ENCODE assay signal across 7 cellular contexts in the genomic region with DNA sequence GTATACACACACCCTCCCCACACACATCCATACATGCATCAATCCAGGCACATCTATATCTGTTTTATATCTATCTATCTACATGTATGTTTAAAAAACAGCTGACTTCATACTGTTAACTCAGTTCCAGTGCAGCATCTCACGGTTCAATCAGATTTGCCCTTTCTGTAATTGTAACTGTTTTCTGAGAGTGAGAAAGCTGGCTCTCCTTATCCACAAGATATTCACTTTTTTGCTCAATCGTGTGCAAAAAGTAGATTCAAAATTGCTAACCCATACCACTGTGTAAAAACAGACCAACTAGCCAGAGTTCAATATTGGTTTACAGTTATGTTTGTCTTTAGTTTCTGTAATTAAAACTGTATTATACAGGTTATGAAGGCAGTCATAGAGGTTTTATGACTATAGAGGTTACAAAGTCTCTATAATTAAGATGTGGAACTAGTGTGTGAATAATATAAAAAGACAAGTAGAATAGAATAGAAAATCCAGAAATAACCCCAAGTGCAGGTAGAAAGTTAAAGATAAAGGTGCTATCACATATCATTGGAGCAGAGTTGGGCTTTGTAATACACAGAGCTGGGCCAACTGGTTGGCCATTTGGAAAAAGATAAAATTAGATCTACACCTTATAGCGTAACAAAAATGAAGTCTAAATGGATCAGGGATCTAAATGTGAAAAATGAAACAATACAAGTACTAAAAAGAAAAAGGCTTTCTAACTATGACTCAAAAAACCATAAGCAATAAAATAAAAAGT. TPM values are rescaled to one million over a fixed set of nuclear protein-coding genes. Genes with fewer than 3 reads are reported as not detected.
A peak's percentile ranks its signal among the peaks of the same experiment; 100 is the strongest.
DNase-seq lines count a peak whose midpoint lies in the region; ATAC-seq and TF ChIP-seq lines count a peak whose summit lies in the region.

No MANE protein-coding gene starts in this region.

- TF ChIP-seq RAD21 in IMR-90 (IDR thresholded peaks at IDR 0.05; ENCODE audit: low read length), result no peak

- no peak overlapping the region for H3K27ac Mint-ChIP-seq in activated naive CD8-positive, alpha-beta T cell
- no peak overlapping the region for H3K27ac Mint-ChIP-seq in stimulated activated naive CD8-positive, alpha-beta T cell treated with anti-CD3 and anti-CD28 coated beads, Interleukin-15, amount 100 ng/mL, for 72 hours

- no peak for TF ChIP-seq CTCF in IMR-90 (conservative IDR thresholded peaks at IDR 0.05; ENCODE audit: low read depth, low read length)

- peaks cover 0 to 3% of the 10 kb centered on the region in 2 experiments; a peak in 1 of 4 replicates for H3K79me1 ChIP-seq in IMR-90 (ENCODE audit: low read depth in 1 of 2, low read length in 2 of 2)

- H3K23ac ChIP-seq in IMR-90 (ENCODE audit: low read depth, low read length), result no peak overlapping the region

- no peak overlapping the region for H3K14ac ChIP-seq in IMR-90 (replicated peaks; ENCODE audit: low read depth, low read length)

- H3K9me3 Mint-ChIP-seq in activated naive CD8-positive, alpha-beta T cell (ENCODE audit: low read depth), result peaks cover 9% of the 10 kb centered on the region
- H3K9me3 Mint-ChIP-seq in stimulated activated naive CD8-positive, alpha-beta T cell treated with anti-CD3 and anti-CD28 coated beads, Interleukin-15, amount 100 ng/mL, for 72 hours, result peaks cover 3 to 4% of the 10 kb centered on the region in 2 donors

- H3K27me3 Mint-ChIP-seq in activated naive CD8-positive, alpha-beta T cell, result no peaks in the 10 kb centered on the region
- H3K27me3 Mint-ChIP-seq in stimulated activated naive CD8-positive, alpha-beta T cell treated with anti-CD3 and anti-CD28 coated beads, Interleukin-15, amount 100 ng/mL, for 72 hours, result no peaks in the 10 kb centered on the region

- H3K4me3 Mint-ChIP-seq in activated naive CD8-positive, alpha-beta T cell, result peak overlapping the region; percentile 96
- H3K4me3 Mint-ChIP-seq in stimulated activated naive CD8-positive, alpha-beta T cell treated with anti-CD3 and anti-CD28 coated beads, Interleukin-15, amount 100 ng/mL, for 72 hours, result peak overlapping the region; percentile 87 to 98

- H2BK5ac ChIP-seq in IMR-90 (ENCODE audit: low read depth, low read length, poor library complexity, severe bottlenecking), result no peak overlapping the region

- intact Hi-C loops in IMR-90 (cut with micrococcal nuclease), result no loop called here

- peaks cover under 1% of the 10 kb centered on the region for H3K36me3 ChIP-seq in IMR-90 (ENCODE audit: control insufficient read depth, insufficient read depth, low read length)

- ATAC-seq in IMR-90 (ENCODE audit: low read depth), result no peak
- ATAC-seq in stimulated activated naive CD8-positive, alpha-beta T cell treated with anti-CD3 and anti-CD28 coated beads, Interleukin-15, amount 100 ng/mL, for 72 hours, result no peak
- no peak for ATAC-seq in HG02970 (IDR thresholded peaks at IDR 0.05; ENCODE audit: low FRiP score, unreplicated experiment)
- no peak for ATAC-seq in GM19452 (IDR thresholded peaks at IDR 0.05; ENCODE audit: unreplicated experiment)

- H3K27ac ChIP-seq in IMR-90 (ENCODE audit: insufficient read depth, low read length), result no peak overlapping the region

- no peak overlapping the region for H2BK120ac ChIP-seq in IMR-90 (ENCODE audit: low read depth, low read length)

- H2AK5ac ChIP-seq in IMR-90 (ENCODE audit: low read depth, low read length), result no peak overlapping the region

- no peak overlapping the region for H2BK20ac ChIP-seq in IMR-90 (ENCODE audit: low read depth, low read length)

- H4K5ac ChIP-seq in IMR-90 (ENCODE audit: low read depth, low read length), result no peak overlapping the region

- no CpG with 5 or more reads among the region's 3 CpGs for WGBS in IMR-90 (ENCODE audit: extremely low coverage in 2 of 2, insufficient read length in 1 of 2), 2 experiments

- no peak for TF ChIP-seq POLR2A in IMR-90 (IDR thresholded peaks at IDR 0.05; ENCODE audit: low read depth, low read length)

- H3K18ac ChIP-seq in IMR-90 (ENCODE audit: low read depth, low read length), result no peak overlapping the region

- in situ Hi-C loops in IMR-90 (cut with MboI; ENCODE audit: low sequenced_read_pairs) (no loop called here), ACHN (cut with HindIII; ENCODE audit: low pct_ligation_motif_present, low pct_unique_long_range_greater_than_20kb, low sequenced_read_pairs) (no loop called here)

- H3K27me3 ChIP-seq in IMR-90 (ENCODE audit: control insufficient read depth, insufficient read depth, low read length), result peaks cover under 1% of the 10 kb centered on the region; the same call in 1 of the 2 replicates

- H4K91ac ChIP-seq in IMR-90 (ENCODE audit: insufficient read depth, low read depth, low read length), result no peak overlapping the region

- H2AFZ ChIP-seq in IMR-90 (replicated peaks; ENCODE audit: low read length, poor library complexity), result no peak overlapping the region

- H4K8ac ChIP-seq in IMR-90 (ENCODE audit: low read depth in 2 of 2, low read length in 2 of 2), result no peak overlapping the region

- no peak overlapping the region for H3K56ac ChIP-seq in IMR-90 (ENCODE audit: extremely low read depth, insufficient read depth, low read length)

- H3K4me1 ChIP-seq in IMR-90 (ENCODE audit: control insufficient read depth, insufficient read depth, low read length), result peaks cover 2% of the 10 kb centered on the region; the same call in 1 of the 2 replicates

- POLR2A ChIA-PET in IMR-90 (lab: Charles Lee; ENCODE audit: unreplicated experiment), result no interaction called here

- peak overlapping the region; percentile 85 for H3K4me2 ChIP-seq in IMR-90 (ENCODE audit: low read depth, low read length)

- DNase-seq in IMR-90 (no peak), inferior parietal cortex (ENCODE audit: extremely low spot score) (peak; percentile 39), ACHN (no peak)
- DNase-seq in stimulated activated naive CD8-positive, alpha-beta T cell treated with anti-CD3 and anti-CD28 coated beads, Interleukin-15, amount 100 ng/mL, for 72 hours, result no peak

- H3K36me3 Mint-ChIP-seq in activated naive CD8-positive, alpha-beta T cell, result peaks cover 7% of the 10 kb centered on the region

- no peak overlapping the region for H3K4ac ChIP-seq in IMR-90 (ENCODE audit: low read depth, low read length)

- CTCF ChIA-PET in IMR-90 (lab: Yijun Ruan, JAX), result interaction anchor here (0.6 kb wide), 2 partner anchors 33 to 447 kb away, joined by 5 to 6 read pairs; no protein-coding TSS in a partner anchor

- dilution Hi-C loops in IMR-90 (cut with HindIII; ENCODE audit: low sequenced_read_pairs, unreplicated experiment), result no loop called here

- peaks cover 18% of the 10 kb centered on the region for H3K4me1 Mint-ChIP-seq in activated naive CD8-positive, alpha-beta T cell (ENCODE audit: low read depth)
- peaks cover 11% of the 10 kb centered on the region for H3K4me1 Mint-ChIP-seq in stimulated activated naive CD8-positive, alpha-beta T cell treated with anti-CD3 and anti-CD28 coated beads, Interleukin-15, amount 100 ng/mL, for 72 hours

- no TSS peak for BruUV-seq in IMR-90 (replicated peaks; lab: Mats Ljungman, UMichigan)

- H2BK15ac ChIP-seq in IMR-90 (ENCODE audit: low read depth, low read length), result no peak overlapping the region

- no peak overlapping the region for H2AK9ac ChIP-seq in IMR-90 (replicated peaks; ENCODE audit: low read depth, low read length, poor library complexity)

- peaks cover 4% of the 10 kb centered on the region for H3K9me3 ChIP-seq in IMR-90 (ENCODE audit: control insufficient read depth, insufficient read depth, low read length)

- no peaks in the 10 kb centered on the region for H4K20me1 ChIP-seq in IMR-90 (ENCODE audit: insufficient read depth, low read length)

- no peaks in the 10 kb centered on the region for H3K9me1 ChIP-seq in IMR-90 (ENCODE audit: insufficient read depth, low read length)

- peak overlapping the region; percentile 26; the same call in 1 of the 2 replicates for H3K4me3 ChIP-seq in IMR-90 (ENCODE audit: insufficient read depth, low read depth, low read length)

- H3K9ac ChIP-seq in IMR-90 (ENCODE audit: low read depth, low read length), result peak overlapping the region; percentile 44; the same call in 1 of the 2 replicates

TF ChIP-seq in IMR-90, 13 proteins besides CTCF, POLR2A, EP300 and RAD21 (continues in another document):
- TF ChIP-seq MAZ (IDR thresholded peaks at IDR 0.05; ENCODE audit: borderline replicate concordance, low read depth, low read length) (no peak), CEBPB (IDR thresholded peaks at IDR 0.05; ENCODE audit: low read depth, low read length) (no peak), MAFK (IDR thresholded peaks at IDR 0.05; ENCODE audit: low read depth, low read length) (no peak), CHD1 (IDR thresholded peaks at IDR 0.05; ENCODE audit: low read depth, low read length) (no peak), RCOR1 (IDR thresholded peaks at IDR 0.05; ENCODE audit: insufficient replicate concordance, low read length) (no peak), BHLHE40 (IDR thresholded peaks at IDR 0.05; ENCODE audit: low read depth, low read length) (no peak), FOS (IDR thresholded peaks at IDR 0.05; ENCODE audit: low read depth, low read length) (no peak), SMC3 (IDR thresholded peaks at IDR 0.05; ENCODE audit: low read depth, low read length) (no peak), MXI1 (IDR thresholded peaks at IDR 0.05; ENCODE audit: borderline replicate concordance, low read depth, low read length) (no peak), RFX5 (IDR thresholded peaks at IDR 0.05; ENCODE audit: low read depth, low read length) (no peak)
- TF ChIP-seq, protein P1, sequence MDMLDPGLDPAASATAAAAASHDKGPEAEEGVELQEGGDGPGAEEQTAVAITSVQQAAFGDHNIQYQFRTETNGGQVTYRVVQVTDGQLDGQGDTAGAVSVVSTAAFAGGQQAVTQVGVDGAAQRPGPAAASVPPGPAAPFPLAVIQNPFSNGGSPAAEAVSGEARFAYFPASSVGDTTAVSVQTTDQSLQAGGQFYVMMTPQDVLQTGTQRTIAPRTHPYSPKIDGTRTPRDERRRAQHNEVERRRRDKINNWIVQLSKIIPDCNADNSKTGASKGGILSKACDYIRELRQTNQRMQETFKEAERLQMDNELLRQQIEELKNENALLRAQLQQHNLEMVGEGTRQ (IDR thresholded peaks at IDR 0.05; ENCODE audit: low read depth, low read length), result no peak
- TF ChIP-seq, protein P2, sequence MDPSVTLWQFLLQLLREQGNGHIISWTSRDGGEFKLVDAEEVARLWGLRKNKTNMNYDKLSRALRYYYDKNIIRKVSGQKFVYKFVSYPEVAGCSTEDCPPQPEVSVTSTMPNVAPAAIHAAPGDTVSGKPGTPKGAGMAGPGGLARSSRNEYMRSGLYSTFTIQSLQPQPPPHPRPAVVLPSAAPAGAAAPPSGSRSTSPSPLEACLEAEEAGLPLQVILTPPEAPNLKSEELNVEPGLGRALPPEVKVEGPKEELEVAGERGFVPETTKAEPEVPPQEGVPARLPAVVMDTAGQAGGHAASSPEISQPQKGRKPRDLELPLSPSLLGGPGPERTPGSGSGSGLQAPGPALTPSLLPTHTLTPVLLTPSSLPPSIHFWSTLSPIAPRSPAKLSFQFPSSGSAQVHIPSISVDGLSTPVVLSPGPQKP (IDR thresholded peaks at IDR 0.05; ENCODE audit: borderline replicate concordance, low read depth, low read length), result no peak

RNA-seq across cellular contexts. Expression of a gene that starts 20.1 kb away (rescaled TPM):
- total RNA-seq in IMR-90 (2012; rRNA removed), result under 0.01 TPM in 1 of 2 replicates, not detected in the other
- polyA plus RNA-seq in IMR-90 (2012; rRNA removed), result 0.17 TPM in 1 of 2 replicates, not detected in the other
- not detected in 2 replicates for polyA plus RNA-seq in IMR-90 (2012; cell fraction: cytosol; rRNA removed)
- 0.01 and 0.08 TPM in 2 replicates for polyA plus RNA-seq in IMR-90 (2012; cell fraction: nucleus; rRNA removed; ENCODE audit: low replicate concordance)
